ENCODE assay signal across 10 cellular contexts in the genomic region with DNA sequence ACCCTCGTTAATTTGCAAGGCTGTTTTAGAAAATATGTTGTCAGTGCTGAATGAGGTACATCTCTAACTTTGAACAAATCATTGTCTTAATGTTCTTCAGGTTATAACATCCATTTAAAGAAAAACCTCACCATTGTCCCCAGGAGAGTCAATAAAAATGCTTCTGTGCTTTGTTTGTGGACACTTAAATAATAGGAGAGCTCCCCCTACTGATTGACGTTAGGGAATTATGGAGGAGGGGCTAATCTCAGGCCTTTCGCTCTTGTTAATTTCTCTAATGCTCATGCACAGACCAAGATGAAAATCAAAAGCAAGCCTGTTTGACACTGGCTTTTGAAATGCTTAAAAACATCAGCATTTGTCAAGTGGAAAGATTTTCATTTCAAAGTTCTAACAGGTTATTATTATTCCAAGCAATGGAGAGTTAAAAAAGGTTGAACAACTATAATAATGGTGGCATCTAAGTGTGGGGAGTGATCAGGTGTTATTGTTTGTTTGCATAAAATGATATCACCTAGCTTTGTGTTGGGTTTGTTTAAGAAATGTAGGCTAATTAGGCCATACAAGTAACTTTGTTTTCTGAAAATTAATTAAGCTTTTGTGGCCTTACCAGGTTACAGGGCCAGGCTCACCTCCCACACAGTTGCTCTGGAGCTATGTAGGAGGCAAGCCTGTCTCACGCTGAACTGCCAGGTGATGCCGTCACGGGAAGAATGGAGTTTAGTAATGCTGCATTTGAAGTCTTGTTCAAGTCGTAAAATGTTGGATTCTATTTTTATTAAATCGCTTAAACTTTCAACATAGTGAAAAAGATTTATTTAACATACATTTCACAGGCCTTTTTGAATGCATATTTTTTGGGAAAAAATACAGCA. TPM values are rescaled to one million over a fixed set of nuclear protein-coding genes. Genes with fewer than 3 reads are reported as not detected.
DNase-seq lines count a peak whose midpoint lies in the region; ATAC-seq, FAIRE-seq and TF ChIP-seq lines count a peak whose summit lies in the region.
"Had no signal": no experiment of that assay in that cellular context is flagged by ENCODE, and none has a peak within 500 bp of the region (broad histone marks: within the 10 kb centered on the region; RNA-seq: fewer than 3 reads in every experiment).

No MANE protein-coding gene starts in this region.

- H3K4me3 ChIP-seq in AG10803 (ENCODE audit: low read length) (no peak overlapping the region), breast epithelium (no peak overlapping the region), transverse colon (no peak overlapping the region)

- peak; percentile 93 for FAIRE-seq in islet of Langerhans (lab: Jason Lieb, UNC)

- H3K9me3 ChIP-seq in breast epithelium, result peaks cover 7 to 10% of the 10 kb centered on the region in 2 donors
- peaks cover 0 to 3% of the 10 kb centered on the region in 2 donors for H3K9me3 ChIP-seq in transverse colon

- H3K27me3 ChIP-seq in breast epithelium (no peaks in the 10 kb centered on the region), transverse colon (no peaks in the 10 kb centered on the region)

- DNase-seq in AG10803 (ENCODE audit: low read depth) (peak; percentile 67), NCI-H526 treated with DMSO at 0.1 percent for 48 hours (lab: John Stamatoyannopoulos, UW) (peak; percentile 27), breast epithelium (ENCODE audit: low spot score in 2 of 2) (no peak), transverse colon (no peak), NCI-H446 treated with DMSO at 0.1 percent for 48 hours (lab: John Stamatoyannopoulos, UW) (no peak)

- H3K27ac ChIP-seq in breast epithelium (no peak overlapping the region), transverse colon (no peak overlapping the region)
- H3K27ac ChIP-seq: epithelial cell of prostate had no signal

- no peak for TF ChIP-seq EP300 in transverse colon (IDR thresholded peaks at IDR 0.05; ENCODE audit: low read depth)

- H3K36me3 ChIP-seq in breast epithelium (no peaks in the 10 kb centered on the region), transverse colon (no peaks in the 10 kb centered on the region)

- ATAC-seq in GM18868 (IDR thresholded peaks at IDR 0.05; ENCODE audit: unreplicated experiment) (peak; percentile 90), HG03439 (IDR thresholded peaks at IDR 0.05; ENCODE audit: unreplicated experiment) (peak; percentile 71)

- no peaks in the 10 kb centered on the region for H3K4me1 ChIP-seq in breast epithelium
- peaks cover 0 to 6% (median 0%) of the 10 kb centered on the region in 4 donors for H3K4me1 ChIP-seq in transverse colon

- WGBS in transverse colon (ENCODE audit: low coverage in 1 of 2), 2 donors, result 61 to 63% methylated on average over 7 to 8 of the region's 8 CpGs

- TF ChIP-seq CTCF in AG10803 (conservative IDR thresholded peaks at IDR 0.05; ENCODE audit: low read length) (peak; percentile 68), breast epithelium (IDR thresholded peaks at IDR 0.05) (peak in 2 of 3 donors; percentile 41 to 74), transverse colon (IDR thresholded peaks at IDR 0.05) (peak; percentile 50 to 59 (median 52))

- in situ Hi-C loops in transverse colon (cut with MboI; ENCODE audit: low pct_ligation_motif_present in 1 of 4, low pct_unique_long_range_greater_than_20kb in 1 of 4, low sequenced_read_pairs in 3 of 4), result loop anchor here (25.0 kb wide), 2 partner anchors 592 to 817 kb away; no protein-coding TSS in a partner anchor

- intact Hi-C loops in breast epithelium (cut with DNase I; ENCODE audit: low total_unique reads), result no loop called here
- intact Hi-C loops in transverse colon (cut with DNase I; ENCODE audit: low total_unique reads), result loop anchor here (10.0 kb wide), 1 partner anchor 264 kb away; a partner anchor contains a TSS

- TF ChIP-seq POLR2A in breast epithelium (IDR thresholded peaks at IDR 0.05), result no peak
- TF ChIP-seq POLR2A in transverse colon (IDR thresholded peaks at IDR 0.05), result no peak

RNA-seq across cellular contexts. Expression of a gene that starts 51.7 kb away (rescaled TPM):
- total RNA-seq in breast epithelium (not detected), transverse colon (not detected)
- total RNA-seq: urinary bladder had no signal

Comparison
In these comparisons a context has a peak if more than half of its experiments do, and no peak if none do; other contexts are left out.
1. DNase-seq: peak in AG10803 (single experiment) and NCI-H526 treated with DMSO at 0.1 percent for 48 hours (single experiment); none in breast epithelium (0 of 2), transverse colon (single experiment) and NCI-H446 treated with DMSO at 0.1 percent for 48 hours (single experiment).
2. Peak in every context shown above with its lines, with median percentiles within 50 percentile points of each other: CTCF ChIP-seq.